Comparison of ENCODE assay signal across 20 cellular contexts in the genomic region with DNA sequence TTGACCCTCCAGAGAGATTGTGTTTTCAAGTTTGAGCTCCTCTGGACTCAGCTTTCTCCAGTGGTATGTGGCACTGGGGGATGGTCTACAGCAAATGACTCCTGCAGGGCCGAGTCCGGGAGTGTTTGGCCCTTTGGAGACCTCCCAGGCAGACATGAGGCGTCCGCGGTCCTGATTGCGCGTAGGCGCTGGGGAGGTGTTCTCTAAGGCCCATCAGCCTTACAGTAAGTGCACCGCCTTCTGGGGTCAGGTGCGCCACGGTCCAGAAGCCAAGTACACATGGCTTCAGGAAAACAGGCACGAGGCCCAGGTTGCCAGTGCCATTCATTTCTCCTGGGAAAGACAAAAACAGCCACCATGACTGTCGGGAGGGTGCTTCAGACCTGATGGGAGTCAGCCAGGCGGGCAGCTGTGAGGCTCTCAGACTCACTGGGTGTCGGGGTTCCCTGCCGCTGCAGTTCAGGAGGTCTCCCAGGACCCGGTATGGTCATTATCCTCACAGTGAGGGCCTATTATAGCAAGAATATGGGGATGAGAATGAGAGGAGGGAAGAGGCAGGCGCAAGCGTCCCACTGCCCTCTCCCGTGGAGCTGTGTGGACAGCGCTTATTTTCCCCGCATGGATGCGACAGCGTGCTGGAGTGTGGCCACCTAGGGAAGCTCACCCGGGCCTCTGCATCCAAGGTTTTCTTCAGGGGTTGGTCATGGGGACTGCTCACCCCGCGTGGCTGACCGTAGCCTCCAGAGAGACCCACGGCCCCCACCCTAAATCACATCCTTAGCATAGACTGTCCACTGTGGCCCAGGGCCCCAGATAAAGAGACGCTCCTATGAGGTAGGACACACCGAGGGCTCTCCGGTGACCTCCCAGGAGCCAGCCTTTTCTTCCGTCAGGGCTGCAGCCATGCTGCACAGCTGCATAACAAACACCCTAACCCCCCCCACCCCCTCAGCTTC. TPM values are rescaled to one million over a fixed set of nuclear protein-coding genes. Genes with fewer than 3 reads are reported as not detected.
DNase-seq lines count a peak whose midpoint lies in the region; ATAC-seq and TF ChIP-seq lines count a peak whose summit lies in the region.
"Had no signal": no experiment of that assay in that cellular context is flagged by ENCODE, and none has a peak within 500 bp of the region (broad histone marks: within the 10 kb centered on the region; RNA-seq: fewer than 3 reads in every experiment).

No MANE protein-coding gene starts in this region.

- H3K9ac ChIP-seq in endodermal cell (ENCODE audit: extremely low read depth, low read length, poor library complexity, severe bottlenecking), result no peak overlapping the region

- no peaks in the 10 kb centered on the region for H3K9me3 Mint-ChIP-seq in endodermal cell
- H3K9me3 Mint-ChIP-seq in nephron progenitor cell, result peaks cover 6% of the 10 kb centered on the region
- H3K9me3 Mint-ChIP-seq: CD4-positive, alpha-beta T cell; stimulated activated effector memory CD8-positive, alpha-beta T cell treated with anti-CD3 and anti-CD28 coated beads, Interleukin-12 subunit alpha, Interleukin-12 subunit beta, amount 100 ng/mL, for 72 hours had no signal

- H3K4me3 Mint-ChIP-seq in endodermal cell (no peak overlapping the region), nephron progenitor cell (no peak overlapping the region)
- H3K4me3 Mint-ChIP-seq: CD4-positive, alpha-beta T cell; stimulated activated effector memory CD8-positive, alpha-beta T cell treated with anti-CD3 and anti-CD28 coated beads, Interleukin-12 subunit alpha, Interleukin-12 subunit beta, amount 100 ng/mL, for 72 hours had no signal

- H3K4me3 ChIP-seq in endodermal cell (ENCODE audit: low read length), result no peak overlapping the region
- H3K4me3 ChIP-seq in upper lobe of right lung, result no peak overlapping the region
- H3K4me3 ChIP-seq: A549, HAP-1, MG63, psoas muscle had no signal

- H3K4me1 Mint-ChIP-seq in endodermal cell, result no peaks in the 10 kb centered on the region
- H3K4me1 Mint-ChIP-seq in nephron progenitor cell, result peaks cover 30% of the 10 kb centered on the region

- H3K36me3 Mint-ChIP-seq in endodermal cell (ENCODE audit: low read depth) (peaks cover 46% of the 10 kb centered on the region), nephron progenitor cell (ENCODE audit: low read depth) (peaks cover 58% of the 10 kb centered on the region)

- TF ChIP-seq CTCF in endodermal cell (conservative IDR thresholded peaks at IDR 0.05), result no peak
- no peak for TF ChIP-seq CTCF in nephron progenitor cell (IDR thresholded peaks at IDR 0.05)
- no peak for TF ChIP-seq CTCF in upper lobe of right lung (IDR thresholded peaks at IDR 0.05)

- intact Hi-C loops in Right ventricle myocardium inferior (cut with DNase I), result loop anchor here (5.0 kb wide), 1 partner anchor 109 kb away; no protein-coding TSS in a partner anchor
- intact Hi-C loops in left ventricle myocardium superior (cut with micrococcal nuclease), result no loop called here
- intact Hi-C loops in upper lobe of right lung (cut with DNase I), result no loop called here

- H3K27ac ChIP-seq in endodermal cell (ENCODE audit: low read depth, low read length) (no peak overlapping the region), upper lobe of right lung (peak overlapping the region; percentile 25)
- H3K27ac ChIP-seq: A549, epithelial cell of prostate, psoas muscle had no signal

- peaks cover 45% of the 10 kb centered on the region for H3K36me3 ChIP-seq in endodermal cell (ENCODE audit: control insufficient read depth, insufficient read depth, low read length)
- peaks cover 45% of the 10 kb centered on the region for H3K36me3 ChIP-seq in upper lobe of right lung

- no peak for ATAC-seq in Right ventricle myocardium inferior
- no peak for ATAC-seq in left ventricle myocardium superior
- ATAC-seq in upper lobe of right lung, result no peak
- no peak for ATAC-seq in HG02588 (IDR thresholded peaks at IDR 0.05; ENCODE audit: unreplicated experiment)
- ATAC-seq: A549; stimulated activated effector memory CD8-positive, alpha-beta T cell treated with anti-CD3 and anti-CD28 coated beads, Interleukin-12 subunit alpha, Interleukin-12 subunit beta, amount 100 ng/mL, for 72 hours had no signal

- H3K9me3 ChIP-seq in endodermal cell (ENCODE audit: control insufficient read depth, low read length), result no peaks in the 10 kb centered on the region
- no peaks in the 10 kb centered on the region for H3K9me3 ChIP-seq in upper lobe of right lung
- H3K9me3 ChIP-seq: HAP-1, psoas muscle had no signal

- H3K27ac Mint-ChIP-seq in endodermal cell, result no peak overlapping the region
- peak overlapping the region; percentile 71 for H3K27ac Mint-ChIP-seq in nephron progenitor cell
- H3K27ac Mint-ChIP-seq: CD4-positive, alpha-beta T cell had no signal

- H3K4me1 ChIP-seq in endodermal cell (ENCODE audit: control insufficient read depth, insufficient read depth, low read length) (no peaks in the 10 kb centered on the region), upper lobe of right lung (peaks cover 11% of the 10 kb centered on the region)
- H3K4me1 ChIP-seq: A549, psoas muscle had no signal

- 95% methylated on average over 18 to 33 of the region's 33 CpGs for WGBS in endodermal cell (ENCODE audit: insufficient coverage in 1 of 2, insufficient read length in 1 of 2), 2 experiments

- peaks cover 1% of the 10 kb centered on the region for H3K27me3 Mint-ChIP-seq in endodermal cell (ENCODE audit: insufficient read depth)
- H3K27me3 Mint-ChIP-seq in nephron progenitor cell (ENCODE audit: low read depth, poor library complexity), result peaks cover 11% of the 10 kb centered on the region
- H3K27me3 Mint-ChIP-seq: CD4-positive, alpha-beta T cell had no signal

- DNase-seq in Right ventricle myocardium inferior (ENCODE audit: missing footprints) (peak; percentile 66), left ventricle myocardium superior (no peak), endodermal cell (peak; percentile 48), nephron progenitor cell (no peak), upper lobe of right lung (peak; percentile 61), GDM1 (lab: John Stamatoyannopoulos, UW) (no peak), NCI-H2107 treated with DMSO at 0.1 percent for 48 hours (lab: John Stamatoyannopoulos, UW; ENCODE audit: unreplicated experiment) (no peak)
- DNase-seq: activated gamma-delta T cell treated with Interleukin-2 at 50 U/mL for 16 hours; CD4-positive, alpha-beta T cell; MG63; NCI-H1930; SIG-M5 had no signal

- no peaks in the 10 kb centered on the region for H3K27me3 ChIP-seq in endodermal cell (ENCODE audit: control insufficient read depth, insufficient read depth, low read length, poor library complexity, severe bottlenecking)
- no peaks in the 10 kb centered on the region for H3K27me3 ChIP-seq in upper lobe of right lung
- H3K27me3 ChIP-seq: MG63 had no signal

RNA-seq across cellular contexts. Expression of a gene that starts 21.8 kb away (rescaled TPM):
- total RNA-seq in Right ventricle myocardium inferior (28.9 TPM), left ventricle myocardium superior (33.5 TPM), endodermal cell (10 to 100 TPM; 27.5 to 30.5 TPM), upper lobe of right lung (8.9 TPM)
- polyA plus RNA-seq in endodermal cell (2013, experiment 1 of 2), result 22.6 TPM
- 19.1 TPM for polyA plus RNA-seq in endodermal cell (2013, experiment 2 of 2)
- total RNA-seq: CD4-positive, alpha-beta T cell; NCI-H460 had no signal

RNA-seq across cellular contexts. Expression of a gene that starts 37.2 kb away (rescaled TPM):
- total RNA-seq in Right ventricle myocardium inferior (not detected), left ventricle myocardium superior (0.07 TPM), endodermal cell (under 1 TPM; 0.20 to 0.33 TPM), upper lobe of right lung (not detected)
- polyA plus RNA-seq in endodermal cell (2013, experiment 1 of 2), result 3.0 TPM
- 3.1 TPM for polyA plus RNA-seq in endodermal cell (2013, experiment 2 of 2)
- total RNA-seq: CD4-positive, alpha-beta T cell; lower leg skin; NCI-H460; psoas muscle had no signal

RNA-seq across cellular contexts. Expression of a gene that starts 44.7 kb away (rescaled TPM):
- total RNA-seq in Right ventricle myocardium inferior (77.3 TPM), left ventricle myocardium superior (72.5 TPM), endodermal cell (100 to 1,000 TPM; 101 to 112 TPM), upper lobe of right lung (50.0 TPM)
- polyA plus RNA-seq in endodermal cell (2013, experiment 1 of 2), result 81.4 TPM
- 84.3 TPM for polyA plus RNA-seq in endodermal cell (2013, experiment 2 of 2)

Comparison
In these comparisons a context has a peak if more than half of its experiments do, and no peak if none do; other contexts are left out.
1. DNase-seq: peak in Right ventricle myocardium inferior (single experiment), endodermal cell (single experiment) and upper lobe of right lung (single experiment); none in left ventricle myocardium superior (single experiment), nephron progenitor cell (single experiment), GDM1 (single experiment) and NCI-H2107 treated with DMSO at 0.1 percent for 48 hours (single experiment).